Comparison of ENCODE assay signal across 21 cellular contexts in genomic region chr2:8658064-8658862, GRCh38. TPM values are rescaled to one million over a fixed set of nuclear protein-coding genes. Genes with fewer than 3 reads are reported as not detected.
DNase-seq lines count a peak whose midpoint lies in the region; ATAC-seq, FAIRE-seq and TF ChIP-seq lines count a peak whose summit lies in the region.
"Had no signal": no experiment of that assay in that cellular context is flagged by ENCODE, and none has a peak within 500 bp of the region (broad histone marks: within the 10 kb centered on the region; RNA-seq: fewer than 3 reads in every experiment).

No MANE protein-coding gene starts in this region.

- no peak overlapping the region for H3K4me2 ChIP-seq in K562 (ENCODE audit: insufficient read depth, low read length)

- WGBS in K562 (ENCODE audit: insufficient coverage, low coverage, missing lambda C conversion rate) = 38% methylated on average over 22 of the region's 22 CpGs

- H3K27ac ChIP-seq in K562 (ENCODE audit: extremely low read depth, low read depth, low read length) (no peak overlapping the region), upper lobe of right lung (no peak overlapping the region), caudate nucleus (ENCODE audit: low read depth, low read length) (no peak overlapping the region)
- H3K27ac ChIP-seq: RWPE1, SJCRH30 had no signal

- no peak for TF ChIP-seq EP300 in K562 (IDR thresholded peaks at IDR 0.05; ENCODE audit: low read length)

- in situ Hi-C loops in K562 (cut with MboI) = no loop called here

- H3K36me3 ChIP-seq in K562 (ENCODE audit: control insufficient read depth, insufficient read depth, low read length) (no peaks in the 10 kb centered on the region), upper lobe of right lung (no peaks in the 10 kb centered on the region)
- H3K36me3 ChIP-seq: SJCRH30 had no signal

- peak overlapping the region in 1 of 2 experiments; percentile 6; a peak in 1 of 4 replicates for H3K9ac ChIP-seq in K562 (ENCODE audit: insufficient read depth in 1 of 2, low read depth in 2 of 2, low read length in 2 of 2)

- no peaks in the 10 kb centered on the region for H3K36me3 Mint-ChIP-seq in activated naive CD8-positive, alpha-beta T cell treated with anti-CD3 and anti-CD28 coated beads, Interleukin-2, amount 50 U/mL, for 24 hours (ENCODE audit: low read depth)
- H3K36me3 Mint-ChIP-seq in activated naive CD8-positive, alpha-beta T cell treated with anti-CD3 and anti-CD28 coated beads for 36 hours = no peaks in the 10 kb centered on the region
- H3K36me3 Mint-ChIP-seq in natural killer cell treated with Interleukin-12 subunit alpha and Interleukin-12 subunit beta and Interleukin-15 and Interleukin-18, amount 100 ng/mL, for 72 hours = no peaks in the 10 kb centered on the region

- no peaks in the 10 kb centered on the region for H4K20me1 ChIP-seq in K562 (replicated peaks; ENCODE audit: control insufficient read depth, insufficient read depth, low read length)

- no TSS peak for BruUV-seq in K562 (replicated peaks; lab: Mats Ljungman, UMichigan)

- no peak for DNase-seq in activated naive CD8-positive, alpha-beta T cell treated with anti-CD3 and anti-CD28 coated beads, Interleukin-2, amount 50 U/mL, for 24 hours
- no peak for DNase-seq in activated naive CD8-positive, alpha-beta T cell treated with anti-CD3 and anti-CD28 coated beads for 36 hours
- DNase-seq in K562 (ENCODE audit: extremely low read depth in 1 of 4, low spot score in 3 of 4) = no peak
- no peak for DNase-seq in natural killer cell treated with Interleukin-12 subunit alpha and Interleukin-12 subunit beta and Interleukin-15 and Interleukin-18, amount 100 ng/mL, for 72 hours (ENCODE audit: low spot score)
- peak; percentile 42 for DNase-seq in upper lobe of right lung
- no peak for DNase-seq in caudate nucleus (lab: John Stamatoyannopoulos, UW)
- DNase-seq in NCI-H2081 (lab: John Stamatoyannopoulos, UW) = no peak
- DNase-seq in NOMO-1 (lab: John Stamatoyannopoulos, UW; ENCODE audit: unreplicated experiment in 2 of 2) = no peak
- DNase-seq: COR-L47; GF-D8; NCI-H1105 treated with DMSO at 0.1 percent for 48 hours; NCI-H187 treated with DMSO at 0.1 percent for 48 hours; NCI-H2171; NCI-H446; NCI-H69; NK-92 treated with Interleukin-12 subunit alpha and Interleukin-12 subunit beta, amount 100 ng/mL, for 24 hours; PC-3; SJCRH30 had no signal

- no peak for FAIRE-seq in K562 (lab: Jason Lieb, UNC)
- FAIRE-seq: A204.1, GM12892 had no signal

- POLR2A ChIA-PET in K562 (lab: Yijun Ruan, JAX) = no interaction called here

- no peak for ATAC-seq in activated naive CD8-positive, alpha-beta T cell treated with anti-CD3 and anti-CD28 coated beads, Interleukin-2, amount 50 U/mL, for 24 hours
- ATAC-seq in K562 = no peak
- peak in 1 of 2 donors; percentile 72 for ATAC-seq in natural killer cell treated with Interleukin-12 subunit alpha and Interleukin-12 subunit beta and Interleukin-15 and Interleukin-18, amount 100 ng/mL, for 72 hours
- no peak for ATAC-seq in upper lobe of right lung
- ATAC-seq: PC-3 had no signal

- no peaks in the 10 kb centered on the region for H3K9me3 Mint-ChIP-seq in activated naive CD8-positive, alpha-beta T cell treated with anti-CD3 and anti-CD28 coated beads, Interleukin-2, amount 50 U/mL, for 24 hours
- no peaks in the 10 kb centered on the region for H3K9me3 Mint-ChIP-seq in activated naive CD8-positive, alpha-beta T cell treated with anti-CD3 and anti-CD28 coated beads for 36 hours
- no peaks in the 10 kb centered on the region for H3K9me3 Mint-ChIP-seq in natural killer cell treated with Interleukin-12 subunit alpha and Interleukin-12 subunit beta and Interleukin-15 and Interleukin-18, amount 100 ng/mL, for 72 hours

- H3K27me3 Mint-ChIP-seq in activated naive CD8-positive, alpha-beta T cell treated with anti-CD3 and anti-CD28 coated beads, Interleukin-2, amount 50 U/mL, for 24 hours = peaks cover 30% of the 10 kb centered on the region
- H3K27me3 Mint-ChIP-seq in activated naive CD8-positive, alpha-beta T cell treated with anti-CD3 and anti-CD28 coated beads for 36 hours = peaks cover 55% of the 10 kb centered on the region
- H3K27me3 Mint-ChIP-seq in natural killer cell treated with Interleukin-12 subunit alpha and Interleukin-12 subunit beta and Interleukin-15 and Interleukin-18, amount 100 ng/mL, for 72 hours = peaks cover 0 to 8% of the 10 kb centered on the region in 2 donors

- peak overlapping the region; percentile 57 for H3K27ac Mint-ChIP-seq in activated naive CD8-positive, alpha-beta T cell treated with anti-CD3 and anti-CD28 coated beads, Interleukin-2, amount 50 U/mL, for 24 hours
- H3K27ac Mint-ChIP-seq in activated naive CD8-positive, alpha-beta T cell treated with anti-CD3 and anti-CD28 coated beads for 36 hours = no peak overlapping the region
- peak overlapping the region in 1 of 2 donors; percentile 79 for H3K27ac Mint-ChIP-seq in natural killer cell treated with Interleukin-12 subunit alpha and Interleukin-12 subunit beta and Interleukin-15 and Interleukin-18, amount 100 ng/mL, for 72 hours

- H3K27me3 ChIP-seq in K562 (ENCODE audit: control insufficient read depth in 2 of 2, insufficient read depth in 2 of 2, low read length in 2 of 2) = peaks cover 0 to 6% of the 10 kb centered on the region in 2 experiments; a peak in 1 of 5 replicates
- H3K27me3 ChIP-seq in upper lobe of right lung = no peaks in the 10 kb centered on the region

- TF ChIP-seq POLR2A in K562 (conservative IDR thresholded peaks at IDR 0.05) = no peak

- no peaks in the 10 kb centered on the region for H3K9me1 ChIP-seq in K562 (ENCODE audit: control insufficient read depth, insufficient read depth, low read length)

- intact Hi-C loops in K562 (cut with micrococcal nuclease) (no loop called here), upper lobe of right lung (cut with DNase I) (no loop called here)

- peaks cover 17 to 29% of the 10 kb centered on the region in 2 experiments for H3K4me1 ChIP-seq in K562 (replicated peaks in 1 of 2; ENCODE audit: control insufficient read depth in 2 of 2, insufficient read depth in 2 of 2, low read length in 2 of 2)
- no peaks in the 10 kb centered on the region for H3K4me1 ChIP-seq in upper lobe of right lung

- no peaks in the 10 kb centered on the region for H3K9me3 ChIP-seq in K562 (replicated peaks; ENCODE audit: control insufficient read depth, insufficient read depth, low read depth, low read length)
- no peaks in the 10 kb centered on the region for H3K9me3 ChIP-seq in upper lobe of right lung
- H3K9me3 ChIP-seq: SJCRH30 had no signal

- no peak overlapping the region for H3K4me3 Mint-ChIP-seq in activated naive CD8-positive, alpha-beta T cell treated with anti-CD3 and anti-CD28 coated beads, Interleukin-2, amount 50 U/mL, for 24 hours
- no peak overlapping the region for H3K4me3 Mint-ChIP-seq in activated naive CD8-positive, alpha-beta T cell treated with anti-CD3 and anti-CD28 coated beads for 36 hours
- peak overlapping the region; percentile 57 for H3K4me3 Mint-ChIP-seq in natural killer cell treated with Interleukin-12 subunit alpha and Interleukin-12 subunit beta and Interleukin-15 and Interleukin-18, amount 100 ng/mL, for 72 hours

- no peak overlapping the region for H2AFZ ChIP-seq in K562 (ENCODE audit: low read depth, low read length)

- no peak for TF ChIP-seq RAD21 in K562 (CRISPR knock-in tag; conservative IDR thresholded peaks at IDR 0.05 in 1 of 2, IDR thresholded peaks at IDR 0.05 in 1 of 2)

- TF ChIP-seq CTCF in K562 (IDR thresholded peaks at IDR 0.05 in 2 of 3, conservative IDR thresholded peaks at IDR 0.05 in 1 of 3; ENCODE audit: insufficient read depth in 2 of 3, low read depth in 1 of 3, low read length in 3 of 3) = no peak
- no peak for TF ChIP-seq CTCF in upper lobe of right lung (IDR thresholded peaks at IDR 0.05)

- CTCF ChIA-PET in K562 (lab: Yijun Ruan, JAX; ENCODE audit: low intra/inter-chr PET ratio) = no interaction called here

- H3K79me2 ChIP-seq in K562 (ENCODE audit: control insufficient read depth, insufficient read depth, low read length) = no peaks in the 10 kb centered on the region

- H3K4me3 ChIP-seq in K562 (no peak overlapping the region), upper lobe of right lung (no peak overlapping the region)
- H3K4me3 ChIP-seq: SJCRH30 had no signal

- peaks cover 29% of the 10 kb centered on the region for H3K4me1 Mint-ChIP-seq in activated naive CD8-positive, alpha-beta T cell treated with anti-CD3 and anti-CD28 coated beads, Interleukin-2, amount 50 U/mL, for 24 hours
- H3K4me1 Mint-ChIP-seq in activated naive CD8-positive, alpha-beta T cell treated with anti-CD3 and anti-CD28 coated beads for 36 hours = peaks cover 14% of the 10 kb centered on the region
- H3K4me1 Mint-ChIP-seq in natural killer cell treated with Interleukin-12 subunit alpha and Interleukin-12 subunit beta and Interleukin-15 and Interleukin-18, amount 100 ng/mL, for 72 hours (ENCODE audit: low read depth in 2 of 2) = peaks cover 21 to 29% of the 10 kb centered on the region in 2 donors

TF ChIP-seq in K562, 482 proteins besides CTCF, POLR2A, EP300 and RAD21 (continues in another document):
- TF ChIP-seq ADNP (tag; IDR thresholded peaks at IDR 0.05) = no peak

RNA-seq across cellular contexts. Expression of gene ID2, which starts 23.6 kb away (rescaled TPM):
- total RNA-seq in activated naive CD8-positive, alpha-beta T cell treated with anti-CD3 and anti-CD28 coated beads for 36 hours = 10 to 100 TPM; 61.1 to 62.5 TPM
- total RNA-seq in K562 (2011; cell fraction: chromatin; rRNA removed; ENCODE audit: low replicate concordance) = 13.4 and 28.3 TPM in 2 replicates
- 27.2 and 33.5 TPM in 2 replicates for total RNA-seq in K562 (2011; cell fraction: nucleolus; rRNA removed)
- total RNA-seq in K562 (2011; cell fraction: nucleoplasm; rRNA removed) = 24.2 and 26.6 TPM in 2 replicates
- total RNA-seq in K562 (2014; rRNA removed) (11.3 and 16.6 TPM in 2 replicates), K562 (2014; rRNA removed; fragmentation: Illumina TruSeq; extraction: Trizol) (9.3 and 11.0 TPM in 2 replicates), K562 (2015; rRNA removed; fragmentation: Illumina TruSeq; extraction: Trizol) (6.2 and 8.0 TPM in 2 replicates), K562 (2021) (8.3 and 11.1 TPM in 2 replicates), upper lobe of right lung (99.5 TPM)
- polyA plus RNA-seq in K562 (2011; rRNA removed) (16.7 and 29.0 TPM in 2 replicates), K562 (2014; fragmentation: Illumina TruSeq; extraction: Trizol) (14.9 and 20.5 TPM in 2 replicates), K562 (2014; fragmentation: Nextera tagmentation; extraction: Ambion mirVana) (10 to 100 TPM; 17.4 to 23.1 TPM), K562 (2014; rRNA removed) (28.8 and 35.7 TPM in 2 replicates)
- 22.2 and 66.4 TPM in 2 replicates for polyA plus RNA-seq in K562 (2011; cell fraction: cytosol; rRNA removed)
- polyA plus RNA-seq in K562 (2011; cell fraction: nucleus; rRNA removed) = 29.5 and 79.3 TPM in 2 replicates
- polyA plus RNA-seq in K562 (2012) = 20.6 and 22.3 TPM in 2 replicates
- 8.8 and 21.6 TPM in 2 replicates for polyA minus RNA-seq in K562 (2011; rRNA and poly(A)+ RNA removed)
- polyA minus RNA-seq in K562 (2011; cell fraction: cytosol; rRNA and poly(A)+ RNA removed) = 6.0 and 9.3 TPM in 2 replicates
- polyA minus RNA-seq in K562 (2011; cell fraction: nucleus; rRNA and poly(A)+ RNA removed) = 38.2 and 39.5 TPM in 2 replicates
- 100 to 1,000 TPM; 247 to 279 TPM for total RNA-seq in natural killer cell treated with Interleukin-12 subunit alpha and Interleukin-12 subunit beta and Interleukin-15 and Interleukin-18, amount 100 ng/mL, for 72 hours
